In the genomic region with DNA sequence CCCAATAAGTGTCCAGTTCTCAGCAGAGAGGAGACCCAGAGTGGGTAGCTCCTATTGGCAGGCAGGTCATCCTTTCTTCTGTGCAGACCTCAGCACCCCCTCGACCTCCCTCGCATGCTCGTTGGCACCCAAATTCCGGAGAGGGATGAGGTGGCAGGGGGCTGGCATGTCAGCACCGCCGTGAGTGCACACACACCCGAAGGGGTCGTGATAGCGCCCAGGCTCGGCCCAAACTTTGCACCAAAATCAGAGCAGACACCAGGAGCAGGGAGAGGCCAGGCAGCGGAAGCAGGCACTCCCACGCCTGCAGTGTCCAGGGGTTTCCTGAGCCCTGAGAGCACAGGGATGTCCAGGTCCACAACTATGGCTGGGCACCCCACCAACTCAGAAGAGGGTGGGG, we compare ENCODE assay signal across 21 cellular contexts.
"Had no signal": no experiment of that assay in that cellular context is flagged by ENCODE, and none has a peak within 500 bp of the region (broad histone marks: within the 10 kb centered on the region; RNA-seq: fewer than 3 reads in every experiment).

No MANE protein-coding gene starts in this region.

- H3K27me3 Mint-ChIP-seq: IgD-negative memory B cell had no signal

- H3K36me3 Mint-ChIP-seq: IgD-negative memory B cell had no signal

- H3K9ac ChIP-seq: KMS-11, SK-N-SH had no signal

- H3K4me1 Mint-ChIP-seq: IgD-negative memory B cell had no signal

- H3K4me3 ChIP-seq: K562 had no signal

- DNase-seq: Kasumi-1, MM.1S, NCI-H1092 treated with DMSO at 0.1 percent for 48 hours, NCI-H1436, NCI-H187, NCI-H2029, NCI-H2081 treated with DMSO at 0.1 percent for 48 hours, NCI-H2171, NCI-H226, NCI-H446, NCI-H510A, NCI-H524 treated with DMSO at 0.1 percent for 48 hours, NCI-H69, NCI-H774, RPMI8226, SHP77, SK-N-SH had no signal

- ATAC-seq: K562 had no signal

- H3K9me3 ChIP-seq: SK-N-SH had no signal

- H3K27ac Mint-ChIP-seq: IgD-negative memory B cell had no signal

- H3K4me2 ChIP-seq: KMS-11, SK-N-SH had no signal

- H3K27ac ChIP-seq: HL-60, KMS-11 had no signal

- H3K4me3 Mint-ChIP-seq: IgD-negative memory B cell had no signal
